ENCODE assay signal across 2 cellular contexts in genomic region chr7:30596043-30596641, GRCh38.
A peak's percentile ranks its signal among the peaks of the same experiment; 100 is the strongest.
TF ChIP-seq lines count a peak whose summit lies in the region.

No MANE protein-coding gene starts in this region.

TF ChIP-seq in SK-N-SH, 30 proteins besides CTCF, POLR2A, EP300 and RAD21 (continued from another document):
- TF ChIP-seq MXI1 (IDR thresholded peaks at IDR 0.05; ENCODE audit: low read depth, low read length), result peak; percentile 54
- TF ChIP-seq EZH2phosphoT487 (IDR thresholded peaks at IDR 0.05; ENCODE audit: borderline replicate concordance, low read depth), result no peak
- no peak for TF ChIP-seq USF1 (IDR thresholded peaks at IDR 0.05; ENCODE audit: borderline replicate concordance, low read depth)
- 0 out of 2 replicates have a peak, but pooled peaks have one; percentile 5 for TF ChIP-seq RCOR1 (IDR thresholded peaks at IDR 0.05; ENCODE audit: low read length)
- TF ChIP-seq MAX (IDR thresholded peaks at IDR 0.05; ENCODE audit: low read depth), result 0 out of 2 replicates have a peak, but pooled peaks have one; percentile 16
- TF ChIP-seq POLR2AphosphoS5 (IDR thresholded peaks at IDR 0.05; ENCODE audit: low read depth, low read length), result peak; percentile 39; the same call in 1 of the 2 replicates
- no peak for TF ChIP-seq RXRA (IDR thresholded peaks at IDR 0.05; ENCODE audit: borderline replicate concordance, low read depth)
- TF ChIP-seq SIN3A (IDR thresholded peaks at IDR 0.05; ENCODE audit: borderline replicate concordance, low read depth, low read length), result peak; percentile 84
- TF ChIP-seq CHD2 (IDR thresholded peaks at IDR 0.05; ENCODE audit: low read length, partially characterized antibody), result no peak

TF ChIP-seq in H1, 55 proteins besides CTCF, POLR2A, EP300 and RAD21:
- TF ChIP-seq NRF1 (IDR thresholded peaks at IDR 0.05; ENCODE audit: low read depth, low read length), result no peak
- TF ChIP-seq EZH2 (IDR thresholded peaks at IDR 0.05; ENCODE audit: low read depth, low read length, severe bottlenecking), result no peak
- no peak for TF ChIP-seq HDAC2 (IDR thresholded peaks at IDR 0.05; ENCODE audit: borderline replicate concordance in 1 of 2, low read depth in 2 of 2, low read length in 2 of 2)
- no peak for TF ChIP-seq ATF2 (IDR thresholded peaks at IDR 0.05; ENCODE audit: low read length)
- TF ChIP-seq ASH2L (IDR thresholded peaks at IDR 0.05; ENCODE audit: low read length), result no peak
- peak; percentile 80 for TF ChIP-seq CEBPB (IDR thresholded peaks at IDR 0.05; ENCODE audit: low read depth, low read length)
- no peak for TF ChIP-seq TBP (IDR thresholded peaks at IDR 0.05; ENCODE audit: low read depth, low read length)
- TF ChIP-seq SIN3A (conservative IDR thresholded peaks at IDR 0.05 in 1 of 2, IDR thresholded peaks at IDR 0.05 in 1 of 2; ENCODE audit: low read depth in 1 of 2, low read length in 2 of 2), result peak in 1 of 2 experiments; percentile 14; a peak in 1 of 4 replicates
